ENCODE assay signal across 2 cellular contexts in genomic region chr7:103063895-103064294, GRCh38.
TF ChIP-seq lines count a peak whose summit lies in the region.

No MANE protein-coding gene starts in this region.

TF ChIP-seq in HEK293T, 16 proteins besides CTCF, POLR2A, EP300 and RAD21:
- no peak for TF ChIP-seq BHLHE40 (IDR thresholded peaks at IDR 0.05; ENCODE audit: borderline replicate concordance)
- TF ChIP-seq CTBP1 (IDR thresholded peaks at IDR 0.05; ENCODE audit: borderline replicate concordance), result no peak
- TF ChIP-seq SP1 (IDR thresholded peaks at IDR 0.05), result no peak
- TF ChIP-seq ARNT (IDR thresholded peaks at IDR 0.05), result no peak
- no peak for TF ChIP-seq HDGF (IDR thresholded peaks at IDR 0.05; ENCODE audit: borderline replicate concordance)
- TF ChIP-seq ZNF384 (IDR thresholded peaks at IDR 0.05), result no peak
- TF ChIP-seq TARDBP (IDR thresholded peaks at IDR 0.05), result no peak

TF ChIP-seq in K562, 482 proteins besides CTCF, POLR2A, EP300 and RAD21:
- TF ChIP-seq TOE1 (IDR thresholded peaks at IDR 0.05; ENCODE audit: borderline replicate concordance) (no peak), TOE1 (CRISPR knock-in tag; IDR thresholded peaks at IDR 0.05; ENCODE audit: borderline replicate concordance, low read depth) (no peak), EP400 (IDR thresholded peaks at IDR 0.05) (no peak), HEY1 (CRISPR knock-in tag; IDR thresholded peaks at IDR 0.05; ENCODE audit: borderline replicate concordance) (no peak), POLR3A (IDR thresholded peaks at IDR 0.05; ENCODE audit: borderline replicate concordance, extremely low read depth, insufficient read depth, insufficient read length) (no peak), ID3 (CRISPR knock-in tag; IDR thresholded peaks at IDR 0.05) (no peak), ID3 (tag; IDR thresholded peaks at IDR 0.05) (no peak), MAFK (IDR thresholded peaks at IDR 0.05; ENCODE audit: low read length) (no peak), ZNF644 (tag; IDR thresholded peaks at IDR 0.05; ENCODE audit: low read depth) (no peak), USF2 (CRISPR knock-in tag; IDR thresholded peaks at IDR 0.05) (no peak), NELFE (IDR thresholded peaks at IDR 0.05; ENCODE audit: insufficient read depth, insufficient read length) (no peak), RBM34 (IDR thresholded peaks at IDR 0.05; ENCODE audit: borderline replicate concordance, insufficient read depth, low read length) (no peak), HOMEZ (CRISPR knock-in tag; IDR thresholded peaks at IDR 0.05) (no peak), U2AF2 (optimal IDR thresholded peaks at IDR 0.05; ENCODE audit: low read depth, low read length) (no peak), ZNF311 (CRISPR knock-in tag; IDR thresholded peaks at IDR 0.05) (no peak), C11orf30 (IDR thresholded peaks at IDR 0.05; ENCODE audit: low read depth) (no peak), ZNF431 (CRISPR knock-in tag; IDR thresholded peaks at IDR 0.05) (no peak), ZBTB34 (CRISPR knock-in tag; IDR thresholded peaks at IDR 0.05) (no peak), TSHZ1 (CRISPR knock-in tag; IDR thresholded peaks at IDR 0.05) (no peak)
